Comparison of ENCODE assay signal across 10 cellular contexts in the genomic region with DNA sequence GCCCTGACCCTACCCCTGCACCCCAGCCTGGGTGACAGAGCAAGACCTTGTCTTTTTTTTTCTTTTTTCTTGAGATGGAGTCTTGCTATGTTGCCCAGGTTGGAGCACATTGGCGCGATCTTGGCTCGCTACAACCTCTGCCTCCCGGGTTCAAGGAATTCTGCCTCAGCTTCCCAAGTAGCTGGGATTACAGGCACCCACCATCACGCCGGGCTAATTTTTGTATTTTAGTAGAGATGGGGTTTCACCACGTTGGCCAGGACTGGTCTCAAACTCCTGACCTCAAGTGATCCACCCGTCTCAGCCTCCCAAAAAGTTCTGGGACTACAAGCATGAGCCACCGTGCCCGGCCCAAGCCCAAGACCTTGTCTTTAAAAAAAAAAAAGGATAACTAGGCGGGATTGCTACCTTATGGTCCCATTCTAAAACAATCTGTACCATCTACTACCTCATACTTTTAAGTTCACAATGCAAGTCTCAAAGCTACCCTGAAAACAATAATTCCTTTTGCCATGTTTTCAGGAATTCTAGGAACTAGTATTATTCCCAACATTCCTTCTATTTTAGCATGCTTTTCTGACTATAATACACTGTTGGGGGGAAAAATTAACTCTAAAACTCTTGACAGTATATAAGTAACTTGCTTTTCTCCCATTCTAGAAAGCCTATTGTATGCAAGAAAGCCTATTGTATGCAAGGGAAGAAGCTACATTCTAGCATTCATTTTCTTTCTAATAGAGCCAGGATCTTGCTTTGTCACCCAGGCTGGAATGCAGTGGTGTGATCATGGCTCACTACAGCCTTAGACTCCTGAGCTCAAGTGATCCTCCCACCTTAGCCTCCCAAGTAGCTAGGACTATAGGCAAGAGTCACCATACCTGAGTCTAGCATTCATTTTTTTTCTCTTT. TPM values are rescaled to one million over a fixed set of nuclear protein-coding genes. Genes with fewer than 3 reads are reported as not detected.
A peak's percentile ranks its signal among the peaks of the same experiment; 100 is the strongest.
DNase-seq lines count a peak whose midpoint lies in the region; FAIRE-seq and TF ChIP-seq lines count a peak whose summit lies in the region.
"Had no signal": no experiment of that assay in that cellular context is flagged by ENCODE, and none has a peak within 500 bp of the region (broad histone marks: within the 10 kb centered on the region; RNA-seq: fewer than 3 reads in every experiment).

No MANE protein-coding gene starts in this region.

- H3K9me3 ChIP-seq in astrocyte (ENCODE audit: insufficient read depth, low read depth, low read length) (no peaks in the 10 kb centered on the region), neutrophil (no peaks in the 10 kb centered on the region)

- H3K36me3 Mint-ChIP-seq in astrocyte (ENCODE audit: low read depth, unreplicated experiment): peaks cover 23% of the 10 kb centered on the region

- H3K79me2 ChIP-seq in KMS-11 (ENCODE audit: insufficient read depth, low read depth) (peaks cover 31% of the 10 kb centered on the region), astrocyte (ENCODE audit: insufficient read depth, low read length) (peaks cover 37% of the 10 kb centered on the region)

- no peaks in the 10 kb centered on the region for H3K9me3 Mint-ChIP-seq in astrocyte (ENCODE audit: unreplicated experiment)

- H3K4me1 ChIP-seq in KMS-11 (ENCODE audit: low read depth, poor library complexity, severe bottlenecking): peaks cover 39% of the 10 kb centered on the region
- peaks cover 34% of the 10 kb centered on the region for H3K4me1 ChIP-seq in astrocyte (ENCODE audit: insufficient read depth, low read length)
- H3K4me1 ChIP-seq in neutrophil (ENCODE audit: control insufficient read depth in 1 of 2, insufficient read depth in 1 of 2, low read depth in 1 of 2, low read length in 1 of 2): peaks cover 28 to 32% of the 10 kb centered on the region in 2 experiments

- FAIRE-seq in astrocyte (lab: Jason Lieb, UNC): no peak
- no peak for FAIRE-seq in D721Med (lab: Jason Lieb, UNC)

- H3K9ac ChIP-seq in KMS-11 (no peak overlapping the region), astrocyte (ENCODE audit: low read length) (no peak overlapping the region)

- H4K20me1 ChIP-seq in KMS-11 (ENCODE audit: insufficient read depth): peaks cover 33% of the 10 kb centered on the region
- peaks cover 61% of the 10 kb centered on the region for H4K20me1 ChIP-seq in astrocyte (ENCODE audit: insufficient read depth, low read length)

- peak overlapping the region; percentile 47 for H3K27ac Mint-ChIP-seq in astrocyte (ENCODE audit: unreplicated experiment)

- DNase-seq in EH (ENCODE audit: low read depth): peak; percentile 58
- DNase-seq in astrocyte (ENCODE audit: low read depth): no peak
- DNase-seq in retina: no peak
- DNase-seq in D721Med (ENCODE audit: insufficient read length, low spot score): no peak
- no peak for DNase-seq in activated CD4-positive, CD25-positive, alpha-beta regulatory T cell treated with anti-CD3 and anti-CD28 coated beads, Interleukin-2, amount 50 U/mL, for 72 hours
- DNase-seq: activated CD4-positive, alpha-beta T cell treated with anti-CD3 and anti-CD28 coated beads for 4 hours; GDM1; Right ventricle myocardium superior had no signal

- H3K27ac ChIP-seq in KMS-11 (peak overlapping the region; percentile 19; the same call in 1 of the 2 replicates), astrocyte (ENCODE audit: low read depth, low read length) (no peak overlapping the region), neutrophil (peak overlapping the region; percentile 97)

- no peak overlapping the region for H3K4me2 ChIP-seq in KMS-11
- no peak overlapping the region for H3K4me2 ChIP-seq in astrocyte (ENCODE audit: low read length)

- H2AFZ ChIP-seq in KMS-11 (ENCODE audit: low read depth): no peak overlapping the region
- no peak overlapping the region for H2AFZ ChIP-seq in astrocyte (ENCODE audit: low read depth, low read length)

- H3K36me3 ChIP-seq in KMS-11 (ENCODE audit: insufficient read depth): peaks cover 20% of the 10 kb centered on the region; the same call in 1 of the 2 replicates
- H3K36me3 ChIP-seq in astrocyte (ENCODE audit: insufficient read depth, low read length): peaks cover 36% of the 10 kb centered on the region
- peaks cover 95% of the 10 kb centered on the region for H3K36me3 ChIP-seq in neutrophil

- H3K27me3 ChIP-seq in KMS-11 (ENCODE audit: insufficient read depth, low read depth) (no peaks in the 10 kb centered on the region), astrocyte (ENCODE audit: insufficient read depth, low read length) (no peaks in the 10 kb centered on the region), neutrophil (no peaks in the 10 kb centered on the region)

- no peaks in the 10 kb centered on the region for H3K27me3 Mint-ChIP-seq in astrocyte (ENCODE audit: low read depth, unreplicated experiment)

- H3K4me1 Mint-ChIP-seq in astrocyte (ENCODE audit: low read depth, unreplicated experiment): peaks cover 25% of the 10 kb centered on the region

- H3K4me3 ChIP-seq in KMS-11 (IDR thresholded peaks at IDR 0.05; ENCODE audit: insufficient read depth, low read depth, low read length) (no peak overlapping the region), astrocyte (ENCODE audit: insufficient read depth, low read depth, low read length) (no peak overlapping the region), neutrophil (ENCODE audit: low read depth in 1 of 2, low read length in 1 of 2) (no peak overlapping the region)

- no peak overlapping the region for H3K4me3 Mint-ChIP-seq in astrocyte (ENCODE audit: unreplicated experiment)

- TF ChIP-seq CTCF in KMS-11 (conservative IDR thresholded peaks at IDR 0.05; ENCODE audit: low read depth, low read length) (no peak), astrocyte (IDR thresholded peaks at IDR 0.05; ENCODE audit: insufficient read depth, low read depth, low read length) (no peak), neutrophil (IDR thresholded peaks at IDR 0.05) (no peak), D721Med (IDR thresholded peaks at IDR 0.05; ENCODE audit: insufficient read depth, missing control alignments) (no peak)

RNA-seq across cellular contexts. Expression of gene TUBB, which starts 6.6 kb away (rescaled TPM):
- 815 and 887 TPM in 2 replicates for total RNA-seq in astrocyte

RNA-seq across cellular contexts. Expression of gene MDC1, which starts 9.7 kb away (rescaled TPM):
- total RNA-seq in astrocyte: 25.2 and 25.4 TPM in 2 replicates

RNA-seq across cellular contexts. Expression of gene FLOT1, which starts 15.7 kb away (rescaled TPM):
- 77.6 and 85.2 TPM in 2 replicates for total RNA-seq in astrocyte

RNA-seq across cellular contexts. Expression of gene IER3, which starts 17.6 kb away (rescaled TPM):
- 216 and 221 TPM in 2 replicates for total RNA-seq in astrocyte

RNA-seq across cellular contexts. Expression of gene NRM, which starts 36.0 kb away (rescaled TPM):
- total RNA-seq in astrocyte: 12.2 and 12.8 TPM in 2 replicates
